ENCODE assay signal across 1 cellular context in genomic region chr1:107058245-107059032, GRCh38.
TF ChIP-seq lines count a peak whose summit lies in the region.

No MANE protein-coding gene starts in this region.

TF ChIP-seq in GM23338, 12 proteins besides CTCF, POLR2A, EP300 and RAD21 (continued from another document):
- TF ChIP-seq CREB1 (CRISPR knock-in tag; IDR thresholded peaks at IDR 0.05; ENCODE audit: low read depth) = no peak
- TF ChIP-seq EZH2phosphoT487 (IDR thresholded peaks at IDR 0.05; ENCODE audit: unreplicated experiment) = no peak
- TF ChIP-seq NANOG (IDR thresholded peaks at IDR 0.05; ENCODE audit: borderline replicate concordance) = no peak
- no peak for TF ChIP-seq JUNB (IDR thresholded peaks at IDR 0.05; ENCODE audit: unreplicated experiment)
- TF ChIP-seq ETS1 (IDR thresholded peaks at IDR 0.05) = no peak
- no peak for TF ChIP-seq REST (IDR thresholded peaks at IDR 0.05; ENCODE audit: unreplicated experiment)
TF ChIP-seq in GM23338: peak in this region for 0.
